In genomic region chr11:130428692-130429681, GRCh38 we compare ENCODE assay signal across 9 cellular contexts. TPM values are rescaled to one million over a fixed set of nuclear protein-coding genes. Genes with fewer than 3 reads are reported as not detected.
A peak's percentile ranks its signal among the peaks of the same experiment; 100 is the strongest.
DNase-seq lines count a peak whose midpoint lies in the region; ATAC-seq and TF ChIP-seq lines count a peak whose summit lies in the region.
"Had no signal": no experiment of that assay in that cellular context is flagged by ENCODE, and none has a peak within 500 bp of the region (broad histone marks: within the 10 kb centered on the region; RNA-seq: fewer than 3 reads in every experiment).

No MANE protein-coding gene starts in this region.

- H3K79me2 ChIP-seq in PC-9 (ENCODE audit: low read depth): no peaks in the 10 kb centered on the region

- peaks cover 46% of the 10 kb centered on the region for H3K27me3 Mint-ChIP-seq in Caco-2 (ENCODE audit: insufficient read depth, unreplicated experiment)
- peaks cover 64% of the 10 kb centered on the region for H3K27me3 Mint-ChIP-seq in progenitor cell of endocrine pancreas

- H3K27ac Mint-ChIP-seq in Caco-2 (ENCODE audit: unreplicated experiment) (no peak overlapping the region), progenitor cell of endocrine pancreas (no peak overlapping the region)

- peaks cover 26% of the 10 kb centered on the region for H3K27me3 ChIP-seq in Caco-2 (replicated peaks; ENCODE audit: control insufficient read depth, insufficient read depth, low read length)
- peaks cover 56% of the 10 kb centered on the region for H3K27me3 ChIP-seq in PC-9 (ENCODE audit: insufficient read depth, low read depth)

- H3K9me2 ChIP-seq in PC-9 (ENCODE audit: insufficient read depth): no peaks in the 10 kb centered on the region

- POLR2A ChIA-PET in Caco-2 (lab: Charles Lee) (no interaction called here), PC-9 (lab: Charles Lee; ENCODE audit: unreplicated experiment) (no interaction called here)

- H3K4me1 ChIP-seq in Caco-2 (peaks cover 5% of the 10 kb centered on the region), PC-9 (replicated peaks; ENCODE audit: insufficient read depth) (no peaks in the 10 kb centered on the region)

- H4K20me1 ChIP-seq in PC-9 (ENCODE audit: insufficient read depth): no peaks in the 10 kb centered on the region

- no peak for DNase-seq in Caco-2
- DNase-seq in PC-9: no peak
- DNase-seq in fibroblast of pulmonary artery (ENCODE audit: low read depth): no peak
- DNase-seq in progenitor cell of endocrine pancreas (ENCODE audit: low spot score, unreplicated experiment): no peak
- no peak for DNase-seq in NCI-H2171 treated with DMSO at 0.1 percent for 48 hours (lab: John Stamatoyannopoulos, UW)
- no peak for DNase-seq in AG20443 (ENCODE audit: low spot score)
- no peak for DNase-seq in caudate nucleus (lab: John Stamatoyannopoulos, UW)

- H3K4me1 Mint-ChIP-seq in Caco-2 (ENCODE audit: low read depth, unreplicated experiment) (peaks cover 14% of the 10 kb centered on the region), progenitor cell of endocrine pancreas (ENCODE audit: low read depth) (peaks cover 7% of the 10 kb centered on the region)

- no peak overlapping the region for H2AFZ ChIP-seq in PC-9

- no peaks in the 10 kb centered on the region; the same call in 1 of the 2 replicates for H3F3A ChIP-seq in PC-9 (ENCODE audit: insufficient read depth, low read depth)

- BruUV-seq in Caco-2 (replicated peaks; lab: Mats Ljungman, UMichigan) (no TSS peak), PC-9 (replicated peaks; lab: Mats Ljungman, UMichigan) (no TSS peak)

- H3K4me3 ChIP-seq in Caco-2 (ENCODE audit: low read depth, low read length) (peak overlapping the region; percentile 13; the same call in 1 of the 2 replicates), PC-9 (no peak overlapping the region), fibroblast of pulmonary artery (replicated peaks; ENCODE audit: low read depth, low read length) (peak overlapping the region; percentile 14)

- H3K4me3 Mint-ChIP-seq in Caco-2 (ENCODE audit: unreplicated experiment) (peak overlapping the region; percentile 67), progenitor cell of endocrine pancreas (ENCODE audit: low read depth) (peak overlapping the region; percentile 73)

- H3K4me2 ChIP-seq in PC-9: peak overlapping the region; percentile 44; the same call in 1 of the 2 replicates

- H3K9me3 Mint-ChIP-seq in Caco-2 (ENCODE audit: unreplicated experiment) (no peaks in the 10 kb centered on the region), progenitor cell of endocrine pancreas (ENCODE audit: low read depth) (no peaks in the 10 kb centered on the region)

- H3K9me3 ChIP-seq in Caco-2: no peaks in the 10 kb centered on the region
- H3K9me3 ChIP-seq in PC-9 (ENCODE audit: insufficient read depth, low read depth): no peaks in the 10 kb centered on the region

- TF ChIP-seq CTCF in Caco-2 (IDR thresholded peaks at IDR 0.05; ENCODE audit: insufficient read depth in 1 of 2, low read depth in 1 of 2, low read length in 1 of 2, severe bottlenecking in 1 of 2, unreplicated experiment in 1 of 2) (peak in 1 of 2 experiments; percentile 13), PC-9 (conservative IDR thresholded peaks at IDR 0.05) (no peak), fibroblast of pulmonary artery (IDR thresholded peaks at IDR 0.05; ENCODE audit: low read length, missing control alignments) (no peak), progenitor cell of endocrine pancreas (IDR thresholded peaks at IDR 0.05; ENCODE audit: unreplicated experiment) (no peak)

- H3K27ac ChIP-seq in PC-9: no peak overlapping the region
- H3K27ac ChIP-seq in caudate nucleus (ENCODE audit: low read depth, low read length): no peak overlapping the region

- no peaks in the 10 kb centered on the region for H3K36me3 Mint-ChIP-seq in Caco-2 (ENCODE audit: insufficient read depth, unreplicated experiment)
- no peaks in the 10 kb centered on the region for H3K36me3 Mint-ChIP-seq in progenitor cell of endocrine pancreas (ENCODE audit: insufficient read depth)

- CTCF ChIA-PET in Caco-2 (lab: Charles Lee) (interaction anchor here (0.5 to 1.4 kb wide), 2 partner anchors 21 to 216 kb away, joined by 3 to 6 read pairs; no protein-coding TSS in a partner anchor), PC-9 (lab: Charles Lee) (interaction anchor here (0.7 kb wide), 1 partner anchor 293 kb away, joined by 4 read pairs; no protein-coding TSS in a partner anchor)

- no peak for ATAC-seq in HG03097 (IDR thresholded peaks at IDR 0.05; ENCODE audit: low FRiP score, unreplicated experiment)

- intact Hi-C loops in Caco-2 (cut with micrococcal nuclease; ENCODE audit: unreplicated experiment) (no loop called here), PC-9 (cut with micrococcal nuclease; ENCODE audit: unreplicated experiment) (no loop called here)

- H3K36me3 ChIP-seq in Caco-2 (ENCODE audit: control insufficient read depth, insufficient read depth, low read length): no peaks in the 10 kb centered on the region
- H3K36me3 ChIP-seq in PC-9 (ENCODE audit: low read depth): no peaks in the 10 kb centered on the region

RNA-seq across cellular contexts. Expression of gene ADAMTS8, which starts 0.6 kb away (rescaled TPM):
- not detected in 2 replicates for total RNA-seq in Caco-2 (2022)
- total RNA-seq in PC-9 (2021): not detected in 2 replicates
- total RNA-seq in progenitor cell of endocrine pancreas: 0.22 and 0.40 TPM in 2 replicates
- total RNA-seq: M059J had no signal

RNA-seq across cellular contexts. Expression of gene ADAMTS15, which starts 19.5 kb away (rescaled TPM):
- 0.12 and 0.20 TPM in 2 replicates for total RNA-seq in Caco-2 (2022)
- total RNA-seq in PC-9 (2021): 1.8 and 2.2 TPM in 2 replicates
- total RNA-seq in progenitor cell of endocrine pancreas: 1.2 TPM in 2 replicates
